1 cellular context compared by ENCODE assay signal in genomic region chr12:50041962-50042361, GRCh38.
A peak's percentile ranks its signal among the peaks of the same experiment; 100 is the strongest.
TF ChIP-seq lines count a peak whose summit lies in the region.

No MANE protein-coding gene starts in this region.

TF ChIP-seq in K562, 482 proteins besides CTCF, POLR2A, EP300 and RAD21 (continued from another document):
- TF ChIP-seq SRF (CRISPR knock-in tag; IDR thresholded peaks at IDR 0.05) (peak in 1 of 2 experiments; percentile 56; a peak in 1 of 4 replicates), ATF4 (CRISPR knock-in tag; IDR thresholded peaks at IDR 0.05) (no peak), ZMIZ1 (IDR thresholded peaks at IDR 0.05; ENCODE audit: low read depth in 2 of 2, low read length in 2 of 2) (0 out of 4 replicates have a peak, but pooled peaks of 1 of the 2 experiments have one; percentile 22), TRIM24 (IDR thresholded peaks at IDR 0.05) (peak in 1 of 2 experiments; percentile 60; a peak in 2 of 4 replicates), HES1 (IDR thresholded peaks at IDR 0.05; ENCODE audit: low read depth) (0 out of 2 replicates have a peak, but pooled peaks have one; percentile 39), ATF7 (IDR thresholded peaks at IDR 0.05) (peak; percentile 75), MYBL2 (IDR thresholded peaks at IDR 0.05; ENCODE audit: low read depth) (no peak), MYBL2 (CRISPR knock-in tag; IDR thresholded peaks at IDR 0.05; ENCODE audit: borderline replicate concordance) (no peak), RFX7 (CRISPR knock-in tag; IDR thresholded peaks at IDR 0.05) (no peak), PML (IDR thresholded peaks at IDR 0.05; ENCODE audit: low read length) (peak; percentile 68; the same call in 1 of the 2 replicates), ETV5 (CRISPR knock-in tag; IDR thresholded peaks at IDR 0.05; ENCODE audit: low read depth) (peak; percentile 15; the same call in 1 of the 2 replicates), CBX8 (IDR thresholded peaks at IDR 0.05; ENCODE audit: borderline replicate concordance, extremely low read depth, low read depth, low read length, poor library complexity, severe bottlenecking) (no peak), NFIC (IDR thresholded peaks at IDR 0.05) (peak; percentile 64), CBFA2T2 (conservative IDR thresholded peaks at IDR 0.05) (peak; percentile 88), MTA2 (IDR thresholded peaks at IDR 0.05; ENCODE audit: low read depth) (peak; percentile 83), FOXK2 (conservative IDR thresholded peaks at IDR 0.05 in 1 of 2, IDR thresholded peaks at IDR 0.05 in 1 of 2; ENCODE audit: low read depth in 2 of 2) (0 out of 4 replicates have a peak, but pooled peaks of 1 of the 2 experiments have one; percentile 43), ZNF407 (IDR thresholded peaks at IDR 0.05; ENCODE audit: low read depth) (no peak), FOXA3 (CRISPR knock-in tag; conservative IDR thresholded peaks at IDR 0.05 in 1 of 2, IDR thresholded peaks at IDR 0.05 in 1 of 2) (peak in 1 of 2 experiments; percentile 75; a peak in 2 of 4 replicates), JUND (IDR thresholded peaks at IDR 0.05; ENCODE audit: borderline replicate concordance, low read depth, low read length) (peak; percentile 27; the same call in 1 of the 2 replicates), JUND (tag; IDR thresholded peaks at IDR 0.05; ENCODE audit: borderline replicate concordance, low read depth, low read length) (peak; percentile 55; the same call in 1 of the 3 replicates), NFRKB (IDR thresholded peaks at IDR 0.05; ENCODE audit: low read depth) (no peak), ZNF766 (CRISPR knock-in tag; conservative IDR thresholded peaks at IDR 0.05) (peak; percentile 58; the same call in 1 of the 2 replicates)
